Comparison of ENCODE assay signal across 1 cellular context in the genomic region with DNA sequence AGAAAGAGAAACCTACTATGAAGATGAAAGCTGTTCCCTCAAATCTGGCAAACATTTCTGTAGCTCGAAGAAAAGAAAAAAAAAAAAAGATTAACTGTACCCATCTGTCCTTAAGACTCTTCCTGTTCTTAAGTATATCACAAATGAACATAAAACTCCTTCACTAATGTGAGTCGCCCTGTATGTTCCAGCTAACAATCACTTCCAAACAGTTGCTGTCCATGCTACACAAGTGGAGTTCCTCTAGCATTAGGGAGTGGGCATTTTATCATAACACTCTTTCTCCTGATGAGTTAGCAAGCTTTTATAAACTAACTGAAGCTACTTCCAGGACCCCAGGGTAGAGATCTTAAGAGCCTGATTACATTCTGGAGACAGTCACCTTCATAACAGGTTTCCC.
TF ChIP-seq lines count a peak whose summit lies in the region.

No MANE protein-coding gene starts in this region.

TF ChIP-seq in HepG2, 621 proteins besides CTCF, POLR2A, EP300 and RAD21 (continued from another document):
- TF ChIP-seq PHF21A (CRISPR knock-in tag; IDR thresholded peaks at IDR 0.05), result no peak
- no peak for TF ChIP-seq SOX6 (IDR thresholded peaks at IDR 0.05)
- no peak for TF ChIP-seq SOX6 (CRISPR knock-in tag; IDR thresholded peaks at IDR 0.05)
- TF ChIP-seq ZNF337 (CRISPR knock-in tag; IDR thresholded peaks at IDR 0.05; ENCODE audit: borderline replicate concordance, low read depth), result no peak
- TF ChIP-seq, protein P1, sequence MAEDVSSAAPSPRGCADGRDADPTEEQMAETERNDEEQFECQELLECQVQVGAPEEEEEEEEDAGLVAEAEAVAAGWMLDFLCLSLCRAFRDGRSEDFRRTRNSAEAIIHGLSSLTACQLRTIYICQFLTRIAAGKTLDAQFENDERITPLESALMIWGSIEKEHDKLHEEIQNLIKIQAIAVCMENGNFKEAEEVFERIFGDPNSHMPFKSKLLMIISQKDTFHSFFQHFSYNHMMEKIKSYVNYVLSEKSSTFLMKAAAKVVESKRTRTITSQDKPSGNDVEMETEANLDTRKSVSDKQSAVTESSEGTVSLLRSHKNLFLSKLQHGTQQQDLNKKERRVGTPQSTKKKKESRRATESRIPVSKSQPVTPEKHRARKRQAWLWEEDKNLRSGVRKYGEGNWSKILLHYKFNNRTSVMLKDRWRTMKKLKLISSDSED (CRISPR knock-in tag; IDR thresholded peaks at IDR 0.05), result no peak
